ENCODE assay signal across 8 cellular contexts in the genomic region with DNA sequence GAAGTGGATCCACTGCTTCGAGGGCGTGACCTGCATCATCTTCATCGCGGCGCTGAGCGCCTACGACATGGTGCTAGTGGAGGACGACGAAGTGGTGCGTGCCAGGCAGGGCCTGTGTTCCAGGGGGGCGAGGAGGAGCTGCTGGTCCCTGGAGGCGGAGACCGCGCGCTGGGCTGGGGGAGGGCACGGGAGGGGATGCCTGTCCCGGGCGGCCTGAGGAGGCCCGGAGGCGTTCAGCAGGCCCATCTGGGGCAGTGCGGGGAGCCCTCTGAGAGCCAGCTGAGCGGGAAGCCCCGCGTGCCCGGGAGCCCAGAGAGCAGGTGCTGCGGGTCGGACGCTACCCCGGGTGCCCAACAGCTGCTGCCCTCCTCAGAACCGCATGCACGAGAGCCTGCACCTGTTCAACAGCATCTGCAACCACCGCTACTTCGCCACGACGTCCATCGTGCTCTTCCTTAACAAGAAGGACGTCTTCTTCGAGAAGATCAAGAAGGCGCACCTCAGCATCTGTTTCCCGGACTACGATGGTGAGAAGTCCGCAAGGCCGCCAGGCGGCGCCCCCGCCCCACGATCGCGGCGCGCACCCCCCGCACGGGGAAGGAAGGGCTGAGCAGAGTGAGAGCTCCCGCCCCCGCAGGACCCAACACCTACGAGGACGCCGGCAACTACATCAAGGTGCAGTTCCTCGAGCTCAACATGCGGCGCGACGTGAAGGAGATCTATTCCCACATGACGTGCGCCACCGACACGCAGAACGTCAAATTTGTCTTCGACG. TPM values are rescaled to one million over a fixed set of nuclear protein-coding genes. Genes with fewer than 3 reads are reported as not detected.
DNase-seq lines count a peak whose midpoint lies in the region; ATAC-seq and TF ChIP-seq lines count a peak whose summit lies in the region.

No MANE protein-coding gene starts in this region.

- DNase-seq in Ammon's horn (ENCODE audit: low spot score): peak; percentile 71
- peak; percentile 54 to 86 for DNase-seq in HAP-1 (ENCODE audit: low spot score in 2 of 2)
- peak; percentile 84 for DNase-seq in activated naive CD4-positive, alpha-beta T cell treated with anti-CD3 and anti-CD28 coated beads, Interleukin-2, amount 50 U/mL, for 16 hours
- peak; percentile 54 to 86 (median 64) for DNase-seq in heart left ventricle
- peak; percentile 89 for DNase-seq in retina
- DNase-seq in aorta: peak; percentile 67 to 92
- no peak for DNase-seq in DMS79 treated with DMSO at 0.1 percent for 48 hours (lab: John Stamatoyannopoulos, UW)

- in situ Hi-C loops in HAP-1 (cut with MboI; ENCODE audit: low sequenced_read_pairs): loop anchor here (5.0 kb wide), 1 partner anchor 78 kb away; no protein-coding TSS in a partner anchor

- TF ChIP-seq CTCF in heart left ventricle (IDR thresholded peaks at IDR 0.05): peak; percentile 62 to 90 (median 83)

- intact Hi-C loops in heart left ventricle (cut with DNase I) (loop anchor here in 8 of 10 donors (1.0 to 10.0 kb wide), 7 partner anchors 32 to 350 kb away; partner anchors contain the start of gene HYAL2 (in 1 of the 8)), aorta (cut with DNase I) (loop anchor here (1.0 to 2.0 kb wide), 3 partner anchors 30 to 78 kb away; no protein-coding TSS in a partner anchor)

- WGBS in heart left ventricle, 4 donors: 6 to 10% (median 9%) methylated on average over 38 to 70 of the region's 70 CpGs
- 9 to 10% methylated on average over 60 to 70 of the region's 70 CpGs for WGBS in aorta, 2 donors

- H3K4me1 ChIP-seq in HAP-1 (0 out of 2 replicates have a peak, but pooled peaks cover 3% of the 10 kb centered on the region), heart left ventricle (peaks cover 3 to 25% (median 14%) of the 10 kb centered on the region in 12 donors), aorta (ENCODE audit: control insufficient read depth in 1 of 2, insufficient read depth in 2 of 2, low read length in 2 of 2) (no peaks in the 10 kb centered on the region)

- H3K4me3 ChIP-seq in HAP-1: no peak overlapping the region
- peak overlapping the region in 6 of 12 donors; percentile 12 to 33 (median 15) for H3K4me3 ChIP-seq in heart left ventricle
- no peak overlapping the region for H3K4me3 ChIP-seq in aorta (ENCODE audit: low read length in 2 of 2)

- H3K9me3 ChIP-seq in HAP-1 (no peaks in the 10 kb centered on the region), heart left ventricle (no peaks in the 10 kb centered on the region), aorta (ENCODE audit: control insufficient read depth, low read length) (no peaks in the 10 kb centered on the region)

- TF ChIP-seq POLR2A in heart left ventricle (IDR thresholded peaks at IDR 0.05): no peak

- H3K27me3 ChIP-seq in HAP-1 (ENCODE audit: low read depth) (peaks cover 27% of the 10 kb centered on the region), heart left ventricle (peaks cover 12 to 39% (median 21%) of the 10 kb centered on the region in 9 donors), aorta (ENCODE audit: control insufficient read depth in 1 of 2, insufficient read depth in 2 of 2, low read length in 1 of 2) (no peaks in the 10 kb centered on the region)

- ATAC-seq in SK-N-SH treated with all-trans-retinoic acid at 6 μM for 48 hours (peak; percentile 78), heart left ventricle (peak; percentile 45 to 72 (median 68)), aorta (ENCODE audit: low FRiP score) (peak; percentile 71)

- H3K27ac ChIP-seq in heart left ventricle (no peak overlapping the region), aorta (ENCODE audit: low read depth in 1 of 2, low read length in 2 of 2) (no peak overlapping the region)

- no peaks in the 10 kb centered on the region for H3K36me3 ChIP-seq in HAP-1 (replicated peaks)
- H3K36me3 ChIP-seq in heart left ventricle: no peaks in the 10 kb centered on the region
- H3K36me3 ChIP-seq in aorta (ENCODE audit: control insufficient read depth in 1 of 2, insufficient read depth in 2 of 2, low read length in 1 of 2): no peaks in the 10 kb centered on the region

TF ChIP-seq in SK-N-SH treated with all-trans-retinoic acid at 6 μM for 48 hours, 23 proteins besides CTCF, POLR2A, EP300 and RAD21:
- no peak for TF ChIP-seq ISL1 (CRISPR knock-in tag; IDR thresholded peaks at IDR 0.05)

RNA-seq across cellular contexts. Expression of gene GNAT1, which starts 2.9 kb away (rescaled TPM):
- total RNA-seq in heart left ventricle: under 1 TPM in 1 of 9 donors, not detected in 8; 0.40 TPM
- polyA plus RNA-seq in heart left ventricle: not detected
- total RNA-seq in aorta: not detected
- polyA plus RNA-seq in aorta: not detected

RNA-seq across cellular contexts. Expression of gene SLC38A3, which starts 10.8 kb away (rescaled TPM):
- total RNA-seq in heart left ventricle (10 to 100 TPM in 3 of 9 donors, 1 to 10 TPM in 6; 3.6 to 14.8 (median 8.4) TPM), aorta (1 to 10 TPM in 1 of 2 donors, under 1 TPM in 1; 0.19 to 1.4 TPM)
- polyA plus RNA-seq in heart left ventricle (1 to 10 TPM; 1.0 to 8.8 TPM), aorta (under 1 TPM in 1 of 2 donors, not detected in 1; 0.56 TPM)

RNA-seq across cellular contexts. Expression of gene SEMA3F, which starts 39.2 kb away (rescaled TPM):
- total RNA-seq in heart left ventricle: 10 to 100 TPM in 6 of 9 donors, 1 to 10 TPM in 3; 6.1 to 94.1 (median 11.3) TPM
- 10 to 100 TPM in 1 of 2 donors, 1 to 10 TPM in 1; 9.3 to 23.9 TPM for polyA plus RNA-seq in heart left ventricle
- 10 to 100 TPM; 39.2 to 40.3 TPM for total RNA-seq in aorta
- polyA plus RNA-seq in aorta: 10 to 100 TPM; 10.3 to 17.4 TPM

RNA-seq across cellular contexts. Expression of gene GNAI2, which starts 41.7 kb away (rescaled TPM):
- total RNA-seq in heart left ventricle (100 to 1,000 TPM; 106 to 365 (median 140) TPM), aorta (100 to 1,000 TPM; 301 to 356 TPM)
- polyA plus RNA-seq in heart left ventricle (100 to 1,000 TPM in 1 of 2 donors, 10 to 100 TPM in 1; 93.2 to 180 TPM), aorta (100 to 1,000 TPM; 174 to 217 TPM)
